In genomic region chr1:223775054-223775453, GRCh38 we compare ENCODE assay signal across 19 cellular contexts.
DNase-seq lines count a peak whose midpoint lies in the region; ATAC-seq and TF ChIP-seq lines count a peak whose summit lies in the region.
"Had no signal": no experiment of that assay in that cellular context is flagged by ENCODE, and none has a peak within 500 bp of the region (broad histone marks: within the 10 kb centered on the region; RNA-seq: fewer than 3 reads in every experiment).

No MANE protein-coding gene starts in this region.

- H3K4me1 Mint-ChIP-seq in natural killer cell treated with Interleukin-12 subunit alpha and Interleukin-12 subunit beta and Interleukin-15 and Interleukin-18, amount 100 ng/mL, for 72 hours (ENCODE audit: low read depth in 2 of 2), result peaks cover 25 to 37% of the 10 kb centered on the region in 2 donors
- peaks cover 52% of the 10 kb centered on the region for H3K4me1 Mint-ChIP-seq in Caco-2 (ENCODE audit: low read depth, unreplicated experiment)

- H3K4me3 ChIP-seq in BJ (ENCODE audit: low read depth, low read length) (no peak overlapping the region), coronary artery (no peak overlapping the region), Caco-2 (ENCODE audit: low read depth, low read length) (no peak overlapping the region)
- H3K4me3 ChIP-seq: SJCRH30 had no signal

- peaks cover 31% of the 10 kb centered on the region for H3K36me3 Mint-ChIP-seq in natural killer cell treated with Interleukin-12 subunit alpha and Interleukin-12 subunit beta and Interleukin-15 and Interleukin-18, amount 100 ng/mL, for 72 hours
- peaks cover 91% of the 10 kb centered on the region for H3K36me3 Mint-ChIP-seq in Caco-2 (ENCODE audit: insufficient read depth, unreplicated experiment)

- H3K27ac Mint-ChIP-seq in natural killer cell treated with Interleukin-12 subunit alpha and Interleukin-12 subunit beta and Interleukin-15 and Interleukin-18, amount 100 ng/mL, for 72 hours, result peak overlapping the region; percentile 53 to 74
- no peak overlapping the region for H3K27ac Mint-ChIP-seq in Caco-2 (ENCODE audit: unreplicated experiment)

- H3K27me3 Mint-ChIP-seq in natural killer cell treated with Interleukin-12 subunit alpha and Interleukin-12 subunit beta and Interleukin-15 and Interleukin-18, amount 100 ng/mL, for 72 hours, result no peaks in the 10 kb centered on the region
- no peaks in the 10 kb centered on the region for H3K27me3 Mint-ChIP-seq in Caco-2 (ENCODE audit: insufficient read depth, unreplicated experiment)

- H3K27me3 ChIP-seq in BJ (ENCODE audit: control insufficient read depth, insufficient read depth, low read length) (no peaks in the 10 kb centered on the region), Caco-2 (replicated peaks; ENCODE audit: control insufficient read depth, insufficient read depth, low read length) (no peaks in the 10 kb centered on the region)
- H3K27me3 ChIP-seq: SJCRH30 had no signal

- intact Hi-C loops in Caco-2 (cut with micrococcal nuclease; ENCODE audit: unreplicated experiment), result no loop called here

- no peaks in the 10 kb centered on the region for H3K9me3 Mint-ChIP-seq in natural killer cell treated with Interleukin-12 subunit alpha and Interleukin-12 subunit beta and Interleukin-15 and Interleukin-18, amount 100 ng/mL, for 72 hours
- H3K9me3 Mint-ChIP-seq in Caco-2 (ENCODE audit: unreplicated experiment), result no peaks in the 10 kb centered on the region
- H3K9me3 Mint-ChIP-seq: CD14-positive monocyte, neural crest cell had no signal

- POLR2A ChIA-PET in BJ (lab: Charles Lee) (interaction anchor here (0.7 kb wide), 1 partner anchor 1598 kb away, joined by 3 read pairs; no protein-coding TSS in a partner anchor), Caco-2 (lab: Charles Lee) (no interaction called here)

- peaks cover 60% of the 10 kb centered on the region for H3K4me1 ChIP-seq in Caco-2

- in situ Hi-C loops in KBM-7 (cut with MboI; ENCODE audit: low pct_unique_long_range_greater_than_20kb, low sequenced_read_pairs), result no loop called here

- TF ChIP-seq CTCF in BJ (IDR thresholded peaks at IDR 0.05; ENCODE audit: insufficient read depth, low read depth, low read length) (no peak), coronary artery (IDR thresholded peaks at IDR 0.05) (no peak), Caco-2 (IDR thresholded peaks at IDR 0.05; ENCODE audit: insufficient read depth in 1 of 2, low read depth in 1 of 2, low read length in 1 of 2, severe bottlenecking in 1 of 2, unreplicated experiment in 1 of 2) (no peak)

- no TSS peak for BruUV-seq in Caco-2 (replicated peaks; lab: Mats Ljungman, UMichigan)

- no peaks in the 10 kb centered on the region for H3K9me3 ChIP-seq in Caco-2
- H3K9me3 ChIP-seq: SJCRH30 had no signal

- peak; percentile 26 for DNase-seq in BJ (ENCODE audit: low read depth)
- DNase-seq in LHCN-M2 (ENCODE audit: low read depth), result peak; percentile 85
- DNase-seq in coronary artery (ENCODE audit: low spot score), result no peak
- no peak for DNase-seq in natural killer cell treated with Interleukin-12 subunit alpha and Interleukin-12 subunit beta and Interleukin-15 and Interleukin-18, amount 100 ng/mL, for 72 hours (ENCODE audit: low spot score)
- no peak for DNase-seq in Caco-2
- no peak for DNase-seq in KBM-7
- no peak for DNase-seq in SW480 (ENCODE audit: low spot score)
- DNase-seq: activated CD4-positive, CD25-positive, alpha-beta regulatory T cell; cerebellar nuclear complex; foreskin melanocyte; kidney glomerular epithelial cell; NCI-H1105; NCI-H510A treated with DMSO at 0.1 percent for 48 hours; SJCRH30; stimulated activated CD4-positive, alpha-beta T cell treated with anti-CD3 and anti-CD28 coated beads, Interleukin-15, amount 100 ng/mL, for 24 hours; stimulated activated CD8-positive, alpha-beta memory T cell treated with anti-CD3 and anti-CD28 coated beads, Interleukin-4, amount 100 ng/mL, for 48 hours had no signal

- peaks cover 19% of the 10 kb centered on the region for H3K36me3 ChIP-seq in BJ (ENCODE audit: control insufficient read depth, insufficient read depth, low read length)
- H3K36me3 ChIP-seq in Caco-2 (ENCODE audit: control insufficient read depth, insufficient read depth, low read length), result peaks cover 9% of the 10 kb centered on the region

- ATAC-seq in natural killer cell treated with Interleukin-12 subunit alpha and Interleukin-12 subunit beta and Interleukin-15 and Interleukin-18, amount 100 ng/mL, for 72 hours, result no peak
- no peak for ATAC-seq in HG03571 (IDR thresholded peaks at IDR 0.05; ENCODE audit: unreplicated experiment)

- H3K4me3 Mint-ChIP-seq in natural killer cell treated with Interleukin-12 subunit alpha and Interleukin-12 subunit beta and Interleukin-15 and Interleukin-18, amount 100 ng/mL, for 72 hours, result no peak overlapping the region
- no peak overlapping the region for H3K4me3 Mint-ChIP-seq in Caco-2 (ENCODE audit: unreplicated experiment)
- H3K4me3 Mint-ChIP-seq: CD14-positive monocyte, neural crest cell had no signal

- CTCF ChIA-PET in BJ (lab: Yijun Ruan, JAX), result interaction anchor here (1.0 to 1.6 kb wide), 3 partner anchors 26 to 69 kb away, joined by 3 to 6 read pairs (median 4); no protein-coding TSS in a partner anchor
- CTCF ChIA-PET in Caco-2 (lab: Charles Lee), result interaction anchor here (0.6 kb wide), 1 partner anchor 521 kb away, joined by 10 read pairs; no protein-coding TSS in a partner anchor

- peak overlapping the region; percentile 27 to 81 for H3K27ac ChIP-seq in coronary artery
- H3K27ac ChIP-seq: SJCRH30 had no signal

Comparison
In these comparisons a context has a peak if more than half of its experiments do, and no peak if none do; other contexts are left out.
1. DNase-seq: peak in BJ (single experiment) and LHCN-M2 (single experiment); none in coronary artery (single experiment), natural killer cell treated with Interleukin-12 subunit alpha and Interleukin-12 subunit beta and Interleukin-15 and Interleukin-18, amount 100 ng/mL, for 72 hours (single experiment), Caco-2 (0 of 2), KBM-7 (single experiment) and SW480 (single experiment).